In the genomic region with DNA sequence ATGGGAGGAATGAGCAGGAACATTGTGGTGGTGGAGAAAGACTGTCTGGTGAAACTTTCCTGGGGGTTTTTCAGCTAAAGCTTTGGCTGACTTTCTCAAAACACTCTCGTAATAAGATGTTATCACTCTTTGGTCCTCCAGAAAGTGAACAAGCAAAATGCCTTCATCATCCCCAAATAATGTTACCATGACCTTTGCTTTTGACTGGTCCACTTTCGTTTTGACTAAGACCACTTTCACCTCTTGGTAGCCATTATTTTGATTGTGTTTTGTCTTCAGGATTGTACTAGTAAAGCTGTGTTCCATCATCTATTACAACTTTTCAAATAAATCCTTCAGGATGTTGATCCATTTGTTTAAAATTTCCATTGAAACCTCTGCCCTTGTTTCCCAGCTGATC, we compare ENCODE assay signal across 2 cellular contexts.
TF ChIP-seq lines count a peak whose summit lies in the region.

No MANE protein-coding gene starts in this region.

TF ChIP-seq in HEK293, 187 proteins besides CTCF, POLR2A, EP300 and RAD21 (continued from another document):
- TF ChIP-seq, protein P1, sequence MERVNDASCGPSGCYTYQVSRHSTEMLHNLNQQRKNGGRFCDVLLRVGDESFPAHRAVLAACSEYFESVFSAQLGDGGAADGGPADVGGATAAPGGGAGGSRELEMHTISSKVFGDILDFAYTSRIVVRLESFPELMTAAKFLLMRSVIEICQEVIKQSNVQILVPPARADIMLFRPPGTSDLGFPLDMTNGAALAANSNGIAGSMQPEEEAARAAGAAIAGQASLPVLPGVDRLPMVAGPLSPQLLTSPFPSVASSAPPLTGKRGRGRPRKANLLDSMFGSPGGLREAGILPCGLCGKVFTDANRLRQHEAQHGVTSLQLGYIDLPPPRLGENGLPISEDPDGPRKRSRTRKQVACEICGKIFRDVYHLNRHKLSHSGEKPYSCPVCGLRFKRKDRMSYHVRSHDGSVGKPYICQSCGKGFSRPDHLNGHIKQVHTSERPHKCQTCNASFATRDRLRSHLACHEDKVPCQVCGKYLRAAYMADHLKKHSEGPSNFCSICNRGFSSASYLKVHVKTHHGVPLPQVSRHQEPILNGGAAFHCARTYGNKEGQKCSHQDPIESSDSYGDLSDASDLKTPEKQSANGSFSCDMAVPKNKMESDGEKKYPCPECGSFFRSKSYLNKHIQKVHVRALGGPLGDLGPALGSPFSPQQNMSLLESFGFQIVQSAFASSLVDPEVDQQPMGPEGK (tag by site-specific recombination; IDR thresholded peaks at IDR 0.05): no peak

TF ChIP-seq in GM12878, 131 proteins besides CTCF, POLR2A, EP300 and RAD21 (continued from another document):
- TF ChIP-seq, protein P2, sequence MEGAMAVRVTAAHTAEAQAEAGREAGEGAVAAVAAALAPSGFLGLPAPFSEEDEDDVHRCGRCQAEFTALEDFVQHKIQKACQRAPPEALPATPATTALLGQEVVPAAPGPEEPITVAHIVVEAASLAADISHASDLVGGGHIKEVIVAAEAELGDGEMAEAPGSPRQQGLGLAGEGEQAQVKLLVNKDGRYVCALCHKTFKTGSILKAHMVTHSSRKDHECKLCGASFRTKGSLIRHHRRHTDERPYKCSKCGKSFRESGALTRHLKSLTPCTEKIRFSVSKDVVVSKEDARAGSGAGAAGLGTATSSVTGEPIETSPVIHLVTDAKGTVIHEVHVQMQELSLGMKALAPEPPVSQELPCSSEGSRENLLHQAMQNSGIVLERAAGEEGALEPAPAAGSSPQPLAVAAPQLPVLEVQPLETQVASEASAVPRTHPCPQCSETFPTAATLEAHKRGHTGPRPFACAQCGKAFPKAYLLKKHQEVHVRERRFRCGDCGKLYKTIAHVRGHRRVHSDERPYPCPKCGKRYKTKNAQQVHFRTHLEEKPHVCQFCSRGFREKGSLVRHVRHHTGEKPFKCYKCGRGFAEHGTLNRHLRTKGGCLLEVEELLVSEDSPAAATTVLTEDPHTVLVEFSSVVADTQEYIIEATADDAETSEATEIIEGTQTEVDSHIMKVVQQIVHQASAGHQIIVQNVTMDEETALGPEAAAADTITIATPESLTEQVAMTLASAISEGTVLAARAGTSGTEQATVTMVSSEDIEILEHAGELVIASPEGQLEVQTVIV (IDR thresholded peaks at IDR 0.05; ENCODE audit: borderline replicate concordance, partially characterized antibody): no peak
- no peak for TF ChIP-seq SREBF2 (IDR thresholded peaks at IDR 0.05; ENCODE audit: low read length)
- TF ChIP-seq, protein P3, sequence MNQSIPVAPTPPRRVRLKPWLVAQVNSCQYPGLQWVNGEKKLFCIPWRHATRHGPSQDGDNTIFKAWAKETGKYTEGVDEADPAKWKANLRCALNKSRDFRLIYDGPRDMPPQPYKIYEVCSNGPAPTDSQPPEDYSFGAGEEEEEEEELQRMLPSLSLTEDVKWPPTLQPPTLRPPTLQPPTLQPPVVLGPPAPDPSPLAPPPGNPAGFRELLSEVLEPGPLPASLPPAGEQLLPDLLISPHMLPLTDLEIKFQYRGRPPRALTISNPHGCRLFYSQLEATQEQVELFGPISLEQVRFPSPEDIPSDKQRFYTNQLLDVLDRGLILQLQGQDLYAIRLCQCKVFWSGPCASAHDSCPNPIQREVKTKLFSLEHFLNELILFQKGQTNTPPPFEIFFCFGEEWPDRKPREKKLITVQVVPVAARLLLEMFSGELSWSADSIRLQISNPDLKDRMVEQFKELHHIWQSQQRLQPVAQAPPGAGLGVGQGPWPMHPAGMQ (IDR thresholded peaks at IDR 0.05; ENCODE audit: borderline replicate concordance): no peak
